In genomic region chrX:121869876-121870477, GRCh38 we compare ENCODE assay signal across 15 cellular contexts.
DNase-seq lines count a peak whose midpoint lies in the region; TF ChIP-seq lines count a peak whose summit lies in the region.
"Had no signal": no experiment of that assay in that cellular context is flagged by ENCODE, and none has a peak within 500 bp of the region (broad histone marks: within the 10 kb centered on the region; RNA-seq: fewer than 3 reads in every experiment).

No MANE protein-coding gene starts in this region.

- no peak overlapping the region for H3K27ac Mint-ChIP-seq in chondrocyte (ENCODE audit: unreplicated experiment)
- H3K27ac Mint-ChIP-seq: CD14-positive monocyte; CD8-positive, alpha-beta T cell had no signal

- H3K27ac ChIP-seq in C4-2B: peak overlapping the region; percentile 54
- H3K27ac ChIP-seq in A673 (ENCODE audit: low read depth, low read length, poor library complexity, severe bottlenecking): no peak overlapping the region

- H3K36me3 Mint-ChIP-seq in chondrocyte (ENCODE audit: low read depth): no peaks in the 10 kb centered on the region
- H3K36me3 Mint-ChIP-seq: CD14-positive monocyte; CD8-positive, alpha-beta T cell had no signal

- no peaks in the 10 kb centered on the region for H3K36me3 ChIP-seq in H7 (replicated peaks; ENCODE audit: control insufficient read depth, insufficient read depth, low read length)
- no peaks in the 10 kb centered on the region for H3K36me3 ChIP-seq in A673 (ENCODE audit: insufficient read depth, low read length, poor library complexity, severe bottlenecking)
- H3K36me3 ChIP-seq: BE2C had no signal

- H3K9me3 Mint-ChIP-seq in chondrocyte (ENCODE audit: low read depth): no peaks in the 10 kb centered on the region
- H3K9me3 Mint-ChIP-seq: CD8-positive, alpha-beta T cell had no signal

- TF ChIP-seq CTCF in C4-2B (conservative IDR thresholded peaks at IDR 0.05) (no peak), chondrocyte (IDR thresholded peaks at IDR 0.05) (no peak), A673 (conservative IDR thresholded peaks at IDR 0.05; ENCODE audit: low read depth, low read length) (no peak)

- POLR2A ChIA-PET in A673 (lab: Charles Lee; ENCODE audit: low non-redundant PET): no interaction called here

- H3K27me3 Mint-ChIP-seq in chondrocyte (ENCODE audit: low read depth): peaks cover 3% of the 10 kb centered on the region

- peak; percentile 36 for DNase-seq in H7
- peak; percentile 82 for DNase-seq in chondrocyte (ENCODE audit: low spot score)
- DNase-seq in iPS-NIHi7 (ENCODE audit: extremely low spot score): peak; percentile 23
- DNase-seq in retina: no peak
- no peak for DNase-seq in epidermal melanocyte (ENCODE audit: insufficient read length, low spot score)
- DNase-seq in A673 (ENCODE audit: low spot score): no peak
- DNase-seq: BE2C; CD8-positive, alpha-beta T cell; COR-L47; HCEC 1CT; IMR-90; KBM-7 had no signal

- H3K27me3 ChIP-seq in H7 (ENCODE audit: control insufficient read depth, insufficient read depth, low read length) (no peaks in the 10 kb centered on the region), A673 (replicated peaks; ENCODE audit: insufficient read depth, low read depth, low read length, poor library complexity) (no peaks in the 10 kb centered on the region)
- H3K27me3 ChIP-seq: BE2C had no signal

- BruUV-seq in A673 (replicated peaks; lab: Mats Ljungman, UMichigan): no TSS peak

- no peaks in the 10 kb centered on the region for H3K4me1 ChIP-seq in A673 (ENCODE audit: insufficient read depth, low read length, poor library complexity, severe bottlenecking)
- H3K4me1 ChIP-seq: BE2C had no signal

- H3K9me3 ChIP-seq in A673 (ENCODE audit: low read depth, low read length, poor library complexity, severe bottlenecking): no peaks in the 10 kb centered on the region
- H3K9me3 ChIP-seq: BE2C had no signal

- H3K4me3 ChIP-seq in H7 (ENCODE audit: insufficient read depth, low read depth, low read length) (no peak overlapping the region), A673 (ENCODE audit: low read depth, low read length, poor library complexity, severe bottlenecking) (no peak overlapping the region)
- H3K4me3 ChIP-seq: GM12878 had no signal

- no peak overlapping the region for H3K4me3 Mint-ChIP-seq in chondrocyte (ENCODE audit: unreplicated experiment)
- H3K4me3 Mint-ChIP-seq: CD14-positive monocyte; CD8-positive, alpha-beta T cell had no signal

- intact Hi-C loops in A673 (cut with micrococcal nuclease; ENCODE audit: unreplicated experiment): no loop called here

- H3K4me1 Mint-ChIP-seq in chondrocyte (ENCODE audit: low read depth): peaks cover 2% of the 10 kb centered on the region
- H3K4me1 Mint-ChIP-seq: CD14-positive monocyte had no signal

- CTCF ChIA-PET in A673 (lab: Charles Lee): no interaction called here

Comparison
In these comparisons a context has a peak if more than half of its experiments do, and no peak if none do; other contexts are left out.
1. DNase-seq: peak in H7 (single experiment), chondrocyte (single experiment) and iPS-NIHi7 (single experiment); none in retina (single experiment), epidermal melanocyte (single experiment) and A673 (single experiment).